In the genomic region with DNA sequence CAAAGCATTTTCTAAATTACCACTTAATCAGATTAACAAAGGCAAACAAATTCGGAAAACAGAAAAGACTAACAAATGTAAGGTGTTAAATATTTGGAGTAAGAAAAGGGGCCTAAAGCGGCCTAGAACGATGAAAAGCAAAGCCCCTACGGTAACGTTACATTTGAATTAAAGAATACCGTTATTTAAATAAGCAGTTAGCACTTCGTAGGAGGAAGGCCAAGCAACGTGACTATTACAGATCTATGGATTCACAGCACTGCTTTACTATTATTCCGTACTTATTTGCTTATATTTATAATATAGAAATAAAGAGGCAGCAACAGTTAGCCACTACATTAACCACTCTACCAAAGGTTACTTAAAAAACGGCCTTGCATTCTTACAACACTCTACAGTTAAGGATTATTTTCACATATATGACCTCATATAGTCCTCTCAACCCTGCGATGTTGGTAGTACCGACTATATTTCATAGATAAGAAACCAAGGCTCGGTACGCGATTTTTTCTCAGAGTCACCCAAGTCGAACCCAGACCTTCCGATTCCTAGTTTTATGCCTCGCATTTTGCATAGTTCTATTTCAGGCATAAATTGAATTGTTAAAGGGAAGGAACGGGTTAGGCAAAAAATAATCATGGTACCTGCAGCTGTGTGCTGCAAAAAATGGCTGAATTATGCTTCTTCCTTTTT, we compare ENCODE assay signal across 2 cellular contexts.
TF ChIP-seq lines count a peak whose summit lies in the region.

No MANE protein-coding gene starts in this region.

TF ChIP-seq in HCT116, 20 proteins besides CTCF, POLR2A, EP300 and RAD21 (continued from another document):
- TF ChIP-seq ZFX (IDR thresholded peaks at IDR 0.05) (no peak), SRF (IDR thresholded peaks at IDR 0.05; ENCODE audit: low read depth) (no peak), EZH2phosphoT487 (IDR thresholded peaks at IDR 0.05; ENCODE audit: borderline replicate concordance) (no peak)
TF ChIP-seq in HCT116: peak in this region for 0.

TF ChIP-seq in WTC11, 78 proteins besides CTCF, POLR2A, EP300 and RAD21 (continued from another document):
- TF ChIP-seq, protein P1, sequence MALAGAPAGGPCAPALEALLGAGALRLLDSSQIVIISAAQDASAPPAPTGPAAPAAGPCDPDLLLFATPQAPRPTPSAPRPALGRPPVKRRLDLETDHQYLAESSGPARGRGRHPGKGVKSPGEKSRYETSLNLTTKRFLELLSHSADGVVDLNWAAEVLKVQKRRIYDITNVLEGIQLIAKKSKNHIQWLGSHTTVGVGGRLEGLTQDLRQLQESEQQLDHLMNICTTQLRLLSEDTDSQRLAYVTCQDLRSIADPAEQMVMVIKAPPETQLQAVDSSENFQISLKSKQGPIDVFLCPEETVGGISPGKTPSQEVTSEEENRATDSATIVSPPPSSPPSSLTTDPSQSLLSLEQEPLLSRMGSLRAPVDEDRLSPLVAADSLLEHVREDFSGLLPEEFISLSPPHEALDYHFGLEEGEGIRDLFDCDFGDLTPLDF (CRISPR knock-in tag; IDR thresholded peaks at IDR 0.05): no peak
- TF ChIP-seq FOXP1 (CRISPR knock-in tag; IDR thresholded peaks at IDR 0.05; ENCODE audit: borderline replicate concordance) (no peak), MXD4 (CRISPR knock-in tag; IDR thresholded peaks at IDR 0.05; ENCODE audit: borderline replicate concordance) (no peak), FOXK1 (CRISPR knock-in tag; IDR thresholded peaks at IDR 0.05) (no peak), CBFB (CRISPR knock-in tag; IDR thresholded peaks at IDR 0.05; ENCODE audit: low read depth) (no peak), ZNF317 (CRISPR knock-in tag; IDR thresholded peaks at IDR 0.05; ENCODE audit: borderline replicate concordance, low read depth) (no peak), ZNF138 (CRISPR knock-in tag; conservative IDR thresholded peaks at IDR 0.05) (no peak), HMGA2 (CRISPR knock-in tag; IDR thresholded peaks at IDR 0.05) (no peak), TCF7 (CRISPR knock-in tag; IDR thresholded peaks at IDR 0.05; ENCODE audit: low read depth) (no peak), ZNF396 (CRISPR knock-in tag; IDR thresholded peaks at IDR 0.05; ENCODE audit: borderline replicate concordance) (no peak)
- TF ChIP-seq, protein P2, sequence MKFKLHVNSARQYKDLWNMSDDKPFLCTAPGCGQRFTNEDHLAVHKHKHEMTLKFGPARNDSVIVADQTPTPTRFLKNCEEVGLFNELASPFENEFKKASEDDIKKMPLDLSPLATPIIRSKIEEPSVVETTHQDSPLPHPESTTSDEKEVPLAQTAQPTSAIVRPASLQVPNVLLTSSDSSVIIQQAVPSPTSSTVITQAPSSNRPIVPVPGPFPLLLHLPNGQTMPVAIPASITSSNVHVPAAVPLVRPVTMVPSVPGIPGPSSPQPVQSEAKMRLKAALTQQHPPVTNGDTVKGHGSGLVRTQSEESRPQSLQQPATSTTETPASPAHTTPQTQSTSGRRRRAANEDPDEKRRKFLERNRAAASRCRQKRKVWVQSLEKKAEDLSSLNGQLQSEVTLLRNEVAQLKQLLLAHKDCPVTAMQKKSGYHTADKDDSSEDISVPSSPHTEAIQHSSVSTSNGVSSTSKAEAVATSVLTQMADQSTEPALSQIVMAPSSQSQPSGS (CRISPR knock-in tag; IDR thresholded peaks at IDR 0.05; ENCODE audit: borderline replicate concordance, low read depth): no peak
- TF ChIP-seq, protein P3, sequence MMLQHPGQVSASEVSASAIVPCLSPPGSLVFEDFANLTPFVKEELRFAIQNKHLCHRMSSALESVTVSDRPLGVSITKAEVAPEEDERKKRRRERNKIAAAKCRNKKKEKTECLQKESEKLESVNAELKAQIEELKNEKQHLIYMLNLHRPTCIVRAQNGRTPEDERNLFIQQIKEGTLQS (CRISPR knock-in tag; conservative IDR thresholded peaks at IDR 0.05): no peak
- TF ChIP-seq, protein P4, sequence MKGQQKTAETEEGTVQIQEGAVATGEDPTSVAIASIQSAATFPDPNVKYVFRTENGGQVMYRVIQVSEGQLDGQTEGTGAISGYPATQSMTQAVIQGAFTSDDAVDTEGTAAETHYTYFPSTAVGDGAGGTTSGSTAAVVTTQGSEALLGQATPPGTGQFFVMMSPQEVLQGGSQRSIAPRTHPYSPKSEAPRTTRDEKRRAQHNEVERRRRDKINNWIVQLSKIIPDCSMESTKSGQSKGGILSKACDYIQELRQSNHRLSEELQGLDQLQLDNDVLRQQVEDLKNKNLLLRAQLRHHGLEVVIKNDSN (CRISPR knock-in tag; IDR thresholded peaks at IDR 0.05): no peak
- TF ChIP-seq, protein P5, sequence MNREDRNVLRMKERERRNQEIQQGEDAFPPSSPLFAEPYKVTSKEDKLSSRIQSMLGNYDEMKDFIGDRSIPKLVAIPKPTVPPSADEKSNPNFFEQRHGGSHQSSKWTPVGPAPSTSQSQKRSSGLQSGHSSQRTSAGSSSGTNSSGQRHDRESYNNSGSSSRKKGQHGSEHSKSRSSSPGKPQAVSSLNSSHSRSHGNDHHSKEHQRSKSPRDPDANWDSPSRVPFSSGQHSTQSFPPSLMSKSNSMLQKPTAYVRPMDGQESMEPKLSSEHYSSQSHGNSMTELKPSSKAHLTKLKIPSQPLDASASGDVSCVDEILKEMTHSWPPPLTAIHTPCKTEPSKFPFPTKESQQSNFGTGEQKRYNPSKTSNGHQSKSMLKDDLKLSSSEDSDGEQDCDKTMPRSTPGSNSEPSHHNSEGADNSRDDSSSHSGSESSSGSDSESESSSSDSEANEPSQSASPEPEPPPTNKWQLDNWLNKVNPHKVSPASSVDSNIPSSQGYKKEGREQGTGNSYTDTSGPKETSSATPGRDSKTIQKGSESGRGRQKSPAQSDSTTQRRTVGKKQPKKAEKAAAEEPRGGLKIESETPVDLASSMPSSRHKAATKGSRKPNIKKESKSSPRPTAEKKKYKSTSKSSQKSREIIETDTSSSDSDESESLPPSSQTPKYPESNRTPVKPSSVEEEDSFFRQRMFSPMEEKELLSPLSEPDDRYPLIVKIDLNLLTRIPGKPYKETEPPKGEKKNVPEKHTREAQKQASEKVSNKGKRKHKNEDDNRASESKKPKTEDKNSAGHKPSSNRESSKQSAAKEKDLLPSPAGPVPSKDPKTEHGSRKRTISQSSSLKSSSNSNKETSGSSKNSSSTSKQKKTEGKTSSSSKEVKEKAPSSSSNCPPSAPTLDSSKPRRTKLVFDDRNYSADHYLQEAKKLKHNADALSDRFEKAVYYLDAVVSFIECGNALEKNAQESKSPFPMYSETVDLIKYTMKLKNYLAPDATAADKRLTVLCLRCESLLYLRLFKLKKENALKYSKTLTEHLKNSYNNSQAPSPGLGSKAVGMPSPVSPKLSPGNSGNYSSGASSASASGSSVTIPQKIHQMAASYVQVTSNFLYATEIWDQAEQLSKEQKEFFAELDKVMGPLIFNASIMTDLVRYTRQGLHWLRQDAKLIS (CRISPR knock-in tag; IDR thresholded peaks at IDR 0.05; ENCODE audit: borderline replicate concordance): no peak
- TF ChIP-seq, protein P6, sequence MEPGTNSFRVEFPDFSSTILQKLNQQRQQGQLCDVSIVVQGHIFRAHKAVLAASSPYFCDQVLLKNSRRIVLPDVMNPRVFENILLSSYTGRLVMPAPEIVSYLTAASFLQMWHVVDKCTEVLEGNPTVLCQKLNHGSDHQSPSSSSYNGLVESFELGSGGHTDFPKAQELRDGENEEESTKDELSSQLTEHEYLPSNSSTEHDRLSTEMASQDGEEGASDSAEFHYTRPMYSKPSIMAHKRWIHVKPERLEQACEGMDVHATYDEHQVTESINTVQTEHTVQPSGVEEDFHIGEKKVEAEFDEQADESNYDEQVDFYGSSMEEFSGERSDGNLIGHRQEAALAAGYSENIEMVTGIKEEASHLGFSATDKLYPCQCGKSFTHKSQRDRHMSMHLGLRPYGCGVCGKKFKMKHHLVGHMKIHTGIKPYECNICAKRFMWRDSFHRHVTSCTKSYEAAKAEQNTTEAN (CRISPR knock-in tag; IDR thresholded peaks at IDR 0.05): no peak
- TF ChIP-seq, protein P7, sequence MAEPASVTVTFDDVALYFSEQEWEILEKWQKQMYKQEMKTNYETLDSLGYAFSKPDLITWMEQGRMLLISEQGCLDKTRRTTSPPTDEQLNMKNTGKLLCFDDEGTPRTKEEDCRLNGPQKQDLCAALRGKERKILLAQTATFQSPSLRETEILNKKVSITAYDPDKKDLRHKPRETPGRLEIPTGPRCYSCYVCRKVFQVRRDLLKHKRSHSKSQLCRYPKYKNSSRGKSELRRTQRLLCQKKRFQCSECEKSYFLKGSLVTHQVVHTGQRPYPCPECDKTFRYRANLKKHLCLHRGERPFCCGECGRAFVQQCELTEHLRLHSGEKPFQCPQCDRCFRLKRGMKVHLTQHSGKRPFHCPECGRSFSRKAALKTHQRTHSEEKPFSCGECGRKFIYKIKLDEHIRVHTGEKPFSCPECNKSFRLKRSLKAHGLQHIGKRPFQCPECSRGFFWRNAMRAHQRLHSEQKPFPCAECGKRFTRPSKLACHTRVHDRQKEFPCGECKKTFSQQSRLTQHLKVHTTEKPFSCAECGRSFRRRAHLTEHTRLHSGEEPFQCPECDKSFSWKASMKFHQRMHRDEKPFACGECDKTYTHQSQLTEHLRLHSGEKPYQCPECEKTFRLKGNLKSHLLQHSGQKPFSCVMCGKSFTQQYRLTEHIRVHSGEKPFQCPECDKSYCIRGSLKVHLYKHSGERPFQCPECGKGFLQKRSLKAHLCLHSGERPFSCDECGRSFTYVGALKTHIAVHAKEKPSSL (CRISPR knock-in tag; conservative IDR thresholded peaks at IDR 0.05): no peak
- TF ChIP-seq, protein P8, sequence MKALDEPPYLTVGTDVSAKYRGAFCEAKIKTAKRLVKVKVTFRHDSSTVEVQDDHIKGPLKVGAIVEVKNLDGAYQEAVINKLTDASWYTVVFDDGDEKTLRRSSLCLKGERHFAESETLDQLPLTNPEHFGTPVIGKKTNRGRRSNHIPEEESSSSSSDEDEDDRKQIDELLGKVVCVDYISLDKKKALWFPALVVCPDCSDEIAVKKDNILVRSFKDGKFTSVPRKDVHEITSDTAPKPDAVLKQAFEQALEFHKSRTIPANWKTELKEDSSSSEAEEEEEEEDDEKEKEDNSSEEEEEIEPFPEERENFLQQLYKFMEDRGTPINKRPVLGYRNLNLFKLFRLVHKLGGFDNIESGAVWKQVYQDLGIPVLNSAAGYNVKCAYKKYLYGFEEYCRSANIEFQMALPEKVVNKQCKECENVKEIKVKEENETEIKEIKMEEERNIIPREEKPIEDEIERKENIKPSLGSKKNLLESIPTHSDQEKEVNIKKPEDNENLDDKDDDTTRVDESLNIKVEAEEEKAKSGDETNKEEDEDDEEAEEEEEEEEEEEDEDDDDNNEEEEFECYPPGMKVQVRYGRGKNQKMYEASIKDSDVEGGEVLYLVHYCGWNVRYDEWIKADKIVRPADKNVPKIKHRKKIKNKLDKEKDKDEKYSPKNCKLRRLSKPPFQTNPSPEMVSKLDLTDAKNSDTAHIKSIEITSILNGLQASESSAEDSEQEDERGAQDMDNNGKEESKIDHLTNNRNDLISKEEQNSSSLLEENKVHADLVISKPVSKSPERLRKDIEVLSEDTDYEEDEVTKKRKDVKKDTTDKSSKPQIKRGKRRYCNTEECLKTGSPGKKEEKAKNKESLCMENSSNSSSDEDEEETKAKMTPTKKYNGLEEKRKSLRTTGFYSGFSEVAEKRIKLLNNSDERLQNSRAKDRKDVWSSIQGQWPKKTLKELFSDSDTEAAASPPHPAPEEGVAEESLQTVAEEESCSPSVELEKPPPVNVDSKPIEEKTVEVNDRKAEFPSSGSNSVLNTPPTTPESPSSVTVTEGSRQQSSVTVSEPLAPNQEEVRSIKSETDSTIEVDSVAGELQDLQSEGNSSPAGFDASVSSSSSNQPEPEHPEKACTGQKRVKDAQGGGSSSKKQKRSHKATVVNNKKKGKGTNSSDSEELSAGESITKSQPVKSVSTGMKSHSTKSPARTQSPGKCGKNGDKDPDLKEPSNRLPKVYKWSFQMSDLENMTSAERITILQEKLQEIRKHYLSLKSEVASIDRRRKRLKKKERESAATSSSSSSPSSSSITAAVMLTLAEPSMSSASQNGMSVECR (CRISPR knock-in tag; IDR thresholded peaks at IDR 0.05; ENCODE audit: borderline replicate concordance): no peak
- TF ChIP-seq, protein P9, sequence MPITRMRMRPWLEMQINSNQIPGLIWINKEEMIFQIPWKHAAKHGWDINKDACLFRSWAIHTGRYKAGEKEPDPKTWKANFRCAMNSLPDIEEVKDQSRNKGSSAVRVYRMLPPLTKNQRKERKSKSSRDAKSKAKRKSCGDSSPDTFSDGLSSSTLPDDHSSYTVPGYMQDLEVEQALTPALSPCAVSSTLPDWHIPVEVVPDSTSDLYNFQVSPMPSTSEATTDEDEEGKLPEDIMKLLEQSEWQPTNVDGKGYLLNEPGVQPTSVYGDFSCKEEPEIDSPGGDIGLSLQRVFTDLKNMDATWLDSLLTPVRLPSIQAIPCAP (CRISPR knock-in tag; IDR thresholded peaks at IDR 0.05): no peak
- TF ChIP-seq, protein P10, sequence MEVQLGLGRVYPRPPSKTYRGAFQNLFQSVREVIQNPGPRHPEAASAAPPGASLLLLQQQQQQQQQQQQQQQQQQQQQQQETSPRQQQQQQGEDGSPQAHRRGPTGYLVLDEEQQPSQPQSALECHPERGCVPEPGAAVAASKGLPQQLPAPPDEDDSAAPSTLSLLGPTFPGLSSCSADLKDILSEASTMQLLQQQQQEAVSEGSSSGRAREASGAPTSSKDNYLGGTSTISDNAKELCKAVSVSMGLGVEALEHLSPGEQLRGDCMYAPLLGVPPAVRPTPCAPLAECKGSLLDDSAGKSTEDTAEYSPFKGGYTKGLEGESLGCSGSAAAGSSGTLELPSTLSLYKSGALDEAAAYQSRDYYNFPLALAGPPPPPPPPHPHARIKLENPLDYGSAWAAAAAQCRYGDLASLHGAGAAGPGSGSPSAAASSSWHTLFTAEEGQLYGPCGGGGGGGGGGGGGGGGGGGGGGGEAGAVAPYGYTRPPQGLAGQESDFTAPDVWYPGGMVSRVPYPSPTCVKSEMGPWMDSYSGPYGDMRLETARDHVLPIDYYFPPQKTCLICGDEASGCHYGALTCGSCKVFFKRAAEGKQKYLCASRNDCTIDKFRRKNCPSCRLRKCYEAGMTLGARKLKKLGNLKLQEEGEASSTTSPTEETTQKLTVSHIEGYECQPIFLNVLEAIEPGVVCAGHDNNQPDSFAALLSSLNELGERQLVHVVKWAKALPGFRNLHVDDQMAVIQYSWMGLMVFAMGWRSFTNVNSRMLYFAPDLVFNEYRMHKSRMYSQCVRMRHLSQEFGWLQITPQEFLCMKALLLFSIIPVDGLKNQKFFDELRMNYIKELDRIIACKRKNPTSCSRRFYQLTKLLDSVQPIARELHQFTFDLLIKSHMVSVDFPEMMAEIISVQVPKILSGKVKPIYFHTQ (CRISPR knock-in tag; IDR thresholded peaks at IDR 0.05): no peak
